ENCODE assay signal across 1 cellular context in genomic region chr10:14571866-14572507, GRCh38.
TF ChIP-seq lines count a peak whose summit lies in the region.

No MANE protein-coding gene starts in this region.

TF ChIP-seq in HepG2, 621 proteins besides CTCF, POLR2A, EP300 and RAD21 (continued from another document and continues in another):
- TF ChIP-seq TOE1 (CRISPR knock-in tag; IDR thresholded peaks at IDR 0.05) (no peak), NFYC (CRISPR knock-in tag; IDR thresholded peaks at IDR 0.05) (peak; percentile 65), ESRRA (CRISPR knock-in tag; IDR thresholded peaks at IDR 0.05; ENCODE audit: low read depth) (0 out of 2 replicates have a peak, but pooled peaks have one; percentile 43), THRA (CRISPR knock-in tag; IDR thresholded peaks at IDR 0.05; ENCODE audit: borderline replicate concordance) (peak; percentile 89; the same call in 1 of the 2 replicates), ZNF354B (CRISPR knock-in tag; IDR thresholded peaks at IDR 0.05) (no peak), RARG (CRISPR knock-in tag; IDR thresholded peaks at IDR 0.05; ENCODE audit: low read depth) (no peak), ATF7 (IDR thresholded peaks at IDR 0.05) (peak; percentile 88), ATF7 (CRISPR knock-in tag; IDR thresholded peaks at IDR 0.05) (peak; percentile 98), KAT2B (IDR thresholded peaks at IDR 0.05; ENCODE audit: borderline replicate concordance, low read depth, low read length) (no peak), KDM1A (CRISPR knock-in tag; IDR thresholded peaks at IDR 0.05) (peak; percentile 64; the same call in 1 of the 2 replicates), ZNF724P (CRISPR knock-in tag; IDR thresholded peaks at IDR 0.05; ENCODE audit: borderline replicate concordance) (no peak), ZSCAN31 (CRISPR knock-in tag; IDR thresholded peaks at IDR 0.05; ENCODE audit: low read depth) (no peak), MTF2 (CRISPR knock-in tag; IDR thresholded peaks at IDR 0.05; ENCODE audit: borderline replicate concordance) (no peak), ZBTB33 (CRISPR knock-in tag; IDR thresholded peaks at IDR 0.05) (peak; percentile 42; the same call in 1 of the 2 replicates), HNF4A (CRISPR knock-in tag; IDR thresholded peaks at IDR 0.05) (peak; percentile 74), SIX4 (CRISPR knock-in tag; IDR thresholded peaks at IDR 0.05) (no peak), ZNF331 (CRISPR knock-in tag; IDR thresholded peaks at IDR 0.05) (peak; percentile 63; the same call in 1 of the 2 replicates), RBM39 (IDR thresholded peaks at IDR 0.05; ENCODE audit: low read depth, low read length, poor library complexity, severe bottlenecking) (no peak), ZSCAN21 (CRISPR knock-in tag; IDR thresholded peaks at IDR 0.05; ENCODE audit: borderline replicate concordance) (peak; percentile 65; the same call in 1 of the 2 replicates), KMT2B (CRISPR knock-in tag; IDR thresholded peaks at IDR 0.05) (0 out of 2 replicates have a peak, but pooled peaks have one; percentile 28), ZNF326 (CRISPR knock-in tag; IDR thresholded peaks at IDR 0.05; ENCODE audit: borderline replicate concordance) (no peak), NFYB (CRISPR knock-in tag; IDR thresholded peaks at IDR 0.05) (peak; percentile 40; the same call in 1 of the 2 replicates), ZNF382 (CRISPR knock-in tag; IDR thresholded peaks at IDR 0.05; ENCODE audit: borderline replicate concordance) (no peak), SMARCE1 (IDR thresholded peaks at IDR 0.05; ENCODE audit: borderline replicate concordance) (no peak), ZNF776 (CRISPR knock-in tag; IDR thresholded peaks at IDR 0.05) (no peak), ZNF781 (CRISPR knock-in tag; IDR thresholded peaks at IDR 0.05; ENCODE audit: borderline replicate concordance, not compliant biosample characterization) (no peak), MZF1 (CRISPR knock-in tag; IDR thresholded peaks at IDR 0.05; ENCODE audit: borderline replicate concordance) (no peak), BRF2 (CRISPR knock-in tag; IDR thresholded peaks at IDR 0.05) (no peak), ZNF629 (CRISPR knock-in tag; conservative IDR thresholded peaks at IDR 0.05) (no peak; the same call in 1 of the 2 replicates), FOXK1 (CRISPR knock-in tag; IDR thresholded peaks at IDR 0.05; ENCODE audit: borderline replicate concordance, low read depth) (peak; percentile 64; the same call in 1 of the 2 replicates), MATR3 (CRISPR knock-in tag; IDR thresholded peaks at IDR 0.05) (no peak), ZNF7 (CRISPR knock-in tag; IDR thresholded peaks at IDR 0.05) (no peak)
- TF ChIP-seq, protein P1, sequence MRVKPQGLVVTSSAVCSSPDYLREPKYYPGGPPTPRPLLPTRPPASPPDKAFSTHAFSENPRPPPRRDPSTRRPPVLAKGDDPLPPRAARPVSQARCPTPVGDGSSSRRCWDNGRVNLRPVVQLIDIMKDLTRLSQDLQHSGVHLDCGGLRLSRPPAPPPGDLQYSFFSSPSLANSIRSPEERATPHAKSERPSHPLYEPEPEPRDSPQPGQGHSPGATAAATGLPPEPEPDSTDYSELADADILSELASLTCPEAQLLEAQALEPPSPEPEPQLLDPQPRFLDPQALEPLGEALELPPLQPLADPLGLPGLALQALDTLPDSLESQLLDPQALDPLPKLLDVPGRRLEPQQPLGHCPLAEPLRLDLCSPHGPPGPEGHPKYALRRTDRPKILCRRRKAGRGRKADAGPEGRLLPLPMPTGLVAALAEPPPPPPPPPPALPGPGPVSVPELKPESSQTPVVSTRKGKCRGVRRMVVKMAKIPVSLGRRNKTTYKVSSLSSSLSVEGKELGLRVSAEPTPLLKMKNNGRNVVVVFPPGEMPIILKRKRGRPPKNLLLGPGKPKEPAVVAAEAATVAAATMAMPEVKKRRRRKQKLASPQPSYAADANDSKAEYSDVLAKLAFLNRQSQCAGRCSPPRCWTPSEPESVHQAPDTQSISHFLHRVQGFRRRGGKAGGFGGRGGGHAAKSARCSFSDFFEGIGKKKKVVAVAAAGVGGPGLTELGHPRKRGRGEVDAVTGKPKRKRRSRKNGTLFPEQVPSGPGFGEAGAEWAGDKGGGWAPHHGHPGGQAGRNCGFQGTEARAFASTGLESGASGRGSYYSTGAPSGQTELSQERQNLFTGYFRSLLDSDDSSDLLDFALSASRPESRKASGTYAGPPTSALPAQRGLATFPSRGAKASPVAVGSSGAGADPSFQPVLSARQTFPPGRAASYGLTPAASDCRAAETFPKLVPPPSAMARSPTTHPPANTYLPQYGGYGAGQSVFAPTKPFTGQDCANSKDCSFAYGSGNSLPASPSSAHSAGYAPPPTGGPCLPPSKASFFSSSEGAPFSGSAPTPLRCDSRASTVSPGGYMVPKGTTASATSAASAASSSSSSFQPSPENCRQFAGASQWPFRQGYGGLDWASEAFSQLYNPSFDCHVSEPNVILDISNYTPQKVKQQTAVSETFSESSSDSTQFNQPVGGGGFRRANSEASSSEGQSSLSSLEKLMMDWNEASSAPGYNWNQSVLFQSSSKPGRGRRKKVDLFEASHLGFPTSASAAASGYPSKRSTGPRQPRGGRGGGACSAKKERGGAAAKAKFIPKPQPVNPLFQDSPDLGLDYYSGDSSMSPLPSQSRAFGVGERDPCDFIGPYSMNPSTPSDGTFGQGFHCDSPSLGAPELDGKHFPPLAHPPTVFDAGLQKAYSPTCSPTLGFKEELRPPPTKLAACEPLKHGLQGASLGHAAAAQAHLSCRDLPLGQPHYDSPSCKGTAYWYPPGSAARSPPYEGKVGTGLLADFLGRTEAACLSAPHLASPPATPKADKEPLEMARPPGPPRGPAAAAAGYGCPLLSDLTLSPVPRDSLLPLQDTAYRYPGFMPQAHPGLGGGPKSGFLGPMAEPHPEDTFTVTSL (CRISPR knock-in tag; IDR thresholded peaks at IDR 0.05; ENCODE audit: borderline replicate concordance) = peak; percentile 81
- TF ChIP-seq, protein P2, sequence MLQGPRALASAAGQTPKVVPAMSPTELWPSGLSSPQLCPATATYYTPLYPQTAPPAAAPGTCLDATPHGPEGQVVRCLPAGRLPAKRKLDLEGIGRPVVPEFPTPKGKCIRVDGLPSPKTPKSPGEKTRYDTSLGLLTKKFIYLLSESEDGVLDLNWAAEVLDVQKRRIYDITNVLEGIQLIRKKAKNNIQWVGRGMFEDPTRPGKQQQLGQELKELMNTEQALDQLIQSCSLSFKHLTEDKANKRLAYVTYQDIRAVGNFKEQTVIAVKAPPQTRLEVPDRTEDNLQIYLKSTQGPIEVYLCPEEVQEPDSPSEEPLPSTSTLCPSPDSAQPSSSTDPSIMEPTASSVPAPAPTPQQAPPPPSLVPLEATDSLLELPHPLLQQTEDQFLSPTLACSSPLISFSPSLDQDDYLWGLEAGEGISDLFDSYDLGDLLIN (CRISPR knock-in tag; IDR thresholded peaks at IDR 0.05; ENCODE audit: borderline replicate concordance) = no peak
- TF ChIP-seq, protein P3, sequence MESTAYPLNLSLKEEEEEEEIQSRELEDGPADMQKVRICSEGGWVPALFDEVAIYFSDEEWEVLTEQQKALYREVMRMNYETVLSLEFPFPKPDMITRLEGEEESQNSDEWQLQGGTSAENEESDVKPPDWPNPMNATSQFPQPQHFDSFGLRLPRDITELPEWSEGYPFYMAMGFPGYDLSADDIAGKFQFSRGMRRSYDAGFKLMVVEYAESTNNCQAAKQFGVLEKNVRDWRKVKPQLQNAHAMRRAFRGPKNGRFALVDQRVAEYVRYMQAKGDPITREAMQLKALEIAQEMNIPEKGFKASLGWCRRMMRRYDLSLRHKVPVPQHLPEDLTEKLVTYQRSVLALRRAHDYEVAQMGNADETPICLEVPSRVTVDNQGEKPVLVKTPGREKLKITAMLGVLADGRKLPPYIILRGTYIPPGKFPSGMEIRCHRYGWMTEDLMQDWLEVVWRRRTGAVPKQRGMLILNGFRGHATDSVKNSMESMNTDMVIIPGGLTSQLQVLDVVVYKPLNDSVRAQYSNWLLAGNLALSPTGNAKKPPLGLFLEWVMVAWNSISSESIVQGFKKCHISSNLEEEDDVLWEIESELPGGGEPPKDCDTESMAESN (CRISPR knock-in tag; conservative IDR thresholded peaks at IDR 0.05) = no peak
- TF ChIP-seq, protein P4, sequence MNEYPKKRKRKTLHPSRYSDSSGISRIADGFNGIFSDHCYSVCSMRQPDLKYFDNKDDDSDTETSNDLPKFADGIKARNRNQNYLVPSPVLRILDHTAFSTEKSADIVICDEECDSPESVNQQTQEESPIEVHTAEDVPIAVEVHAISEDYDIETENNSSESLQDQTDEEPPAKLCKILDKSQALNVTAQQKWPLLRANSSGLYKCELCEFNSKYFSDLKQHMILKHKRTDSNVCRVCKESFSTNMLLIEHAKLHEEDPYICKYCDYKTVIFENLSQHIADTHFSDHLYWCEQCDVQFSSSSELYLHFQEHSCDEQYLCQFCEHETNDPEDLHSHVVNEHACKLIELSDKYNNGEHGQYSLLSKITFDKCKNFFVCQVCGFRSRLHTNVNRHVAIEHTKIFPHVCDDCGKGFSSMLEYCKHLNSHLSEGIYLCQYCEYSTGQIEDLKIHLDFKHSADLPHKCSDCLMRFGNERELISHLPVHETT (CRISPR knock-in tag; conservative IDR thresholded peaks at IDR 0.05) = no peak
- TF ChIP-seq, protein P5, sequence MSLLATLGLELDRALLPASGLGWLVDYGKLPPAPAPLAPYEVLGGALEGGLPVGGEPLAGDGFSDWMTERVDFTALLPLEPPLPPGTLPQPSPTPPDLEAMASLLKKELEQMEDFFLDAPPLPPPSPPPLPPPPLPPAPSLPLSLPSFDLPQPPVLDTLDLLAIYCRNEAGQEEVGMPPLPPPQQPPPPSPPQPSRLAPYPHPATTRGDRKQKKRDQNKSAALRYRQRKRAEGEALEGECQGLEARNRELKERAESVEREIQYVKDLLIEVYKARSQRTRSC (CRISPR knock-in tag; IDR thresholded peaks at IDR 0.05; ENCODE audit: low read depth) = no peak
- TF ChIP-seq, protein P6, sequence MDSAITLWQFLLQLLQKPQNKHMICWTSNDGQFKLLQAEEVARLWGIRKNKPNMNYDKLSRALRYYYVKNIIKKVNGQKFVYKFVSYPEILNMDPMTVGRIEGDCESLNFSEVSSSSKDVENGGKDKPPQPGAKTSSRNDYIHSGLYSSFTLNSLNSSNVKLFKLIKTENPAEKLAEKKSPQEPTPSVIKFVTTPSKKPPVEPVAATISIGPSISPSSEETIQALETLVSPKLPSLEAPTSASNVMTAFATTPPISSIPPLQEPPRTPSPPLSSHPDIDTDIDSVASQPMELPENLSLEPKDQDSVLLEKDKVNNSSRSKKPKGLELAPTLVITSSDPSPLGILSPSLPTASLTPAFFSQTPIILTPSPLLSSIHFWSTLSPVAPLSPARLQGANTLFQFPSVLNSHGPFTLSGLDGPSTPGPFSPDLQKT (CRISPR knock-in tag; IDR thresholded peaks at IDR 0.05; ENCODE audit: borderline replicate concordance) = no peak
